ENCODE assay signal across 8 cellular contexts in the genomic region with DNA sequence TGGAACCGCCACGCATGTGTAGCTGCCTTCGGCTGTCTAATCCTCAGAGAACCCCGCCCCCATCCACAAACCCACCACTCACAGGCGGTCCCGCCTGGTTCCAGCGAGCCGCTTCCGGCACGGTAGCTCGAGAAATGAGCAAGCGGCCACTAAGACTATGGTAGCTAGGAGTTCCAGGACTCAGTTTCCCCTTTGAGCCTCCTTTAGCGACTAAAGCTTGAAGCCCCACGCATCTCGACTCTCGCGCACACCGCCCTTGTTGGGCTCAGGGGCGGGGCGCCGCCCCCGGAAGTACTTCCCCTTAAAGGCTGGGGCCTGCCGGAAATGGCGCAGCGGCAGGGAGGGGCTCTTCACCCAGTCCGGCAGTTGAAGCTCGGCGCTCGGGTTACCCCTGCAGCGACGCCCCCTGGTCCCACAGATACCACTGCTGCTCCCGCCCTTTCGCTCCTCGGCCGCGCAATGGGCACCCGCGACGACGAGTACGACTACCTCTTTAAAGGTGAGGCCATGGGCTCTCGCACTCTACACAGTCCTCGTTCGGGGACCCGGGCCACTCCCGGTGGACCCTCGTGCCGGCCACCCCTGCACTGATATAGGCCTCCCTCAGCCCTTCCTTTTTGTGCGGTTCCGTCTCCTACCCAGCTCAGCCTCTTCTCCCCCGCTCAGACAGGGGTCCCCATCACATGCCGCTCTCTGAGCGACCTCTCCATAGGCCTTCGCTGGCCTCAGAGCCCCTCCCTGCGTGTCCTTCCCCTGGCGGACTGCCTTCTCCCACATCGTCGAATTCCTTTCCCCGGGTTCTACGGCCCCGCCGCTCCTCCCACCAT.
DNase-seq lines count a peak whose midpoint lies in the region; ATAC-seq lines count a peak whose summit lies in the region.

TSS of gene RAB11A (plus strand) at position 365 of the 827 bp plus-strand sequence. CDS start at position 460, 95 bp downstream.

- DNase-seq in COLO829 (ENCODE audit: low spot score): peak; percentile 77
- peak; percentile 84 for DNase-seq in HS-5 (ENCODE audit: low read depth)
- DNase-seq in NK-92 (lab: John Stamatoyannopoulos, UW; ENCODE audit: unreplicated experiment): peak; percentile 61
- peak; percentile 100 for DNase-seq in activated CD8-positive, alpha-beta memory T cell treated with anti-CD3 and anti-CD28 coated beads for 24 hours
- peak; percentile 87 for DNase-seq in effector CD8-positive, alpha-beta T cell (lab: John Stamatoyannopoulos, UW)
- peak; percentile 98 for DNase-seq in medulla oblongata (ENCODE audit: extremely low spot score)
- DNase-seq in stimulated activated CD8-positive, alpha-beta memory T cell treated with anti-CD3 and anti-CD28 coated beads, Interleukin-12 subunit alpha, Interleukin-12 subunit beta, amount 100 ng/mL, for 1 hour (ENCODE audit: low read depth): peak; percentile 92

- peak; percentile 72 for ATAC-seq in GM19468 (IDR thresholded peaks at IDR 0.05; ENCODE audit: extremely low read depth, unreplicated experiment)

Comparison
In these comparisons a context has a peak if more than half of its experiments do, and no peak if none do; other contexts are left out.
1. Peak in every context shown above with its lines: DNase-seq and ATAC-seq.